Comparison of ENCODE assay signal across 27 cellular contexts in the genomic region with DNA sequence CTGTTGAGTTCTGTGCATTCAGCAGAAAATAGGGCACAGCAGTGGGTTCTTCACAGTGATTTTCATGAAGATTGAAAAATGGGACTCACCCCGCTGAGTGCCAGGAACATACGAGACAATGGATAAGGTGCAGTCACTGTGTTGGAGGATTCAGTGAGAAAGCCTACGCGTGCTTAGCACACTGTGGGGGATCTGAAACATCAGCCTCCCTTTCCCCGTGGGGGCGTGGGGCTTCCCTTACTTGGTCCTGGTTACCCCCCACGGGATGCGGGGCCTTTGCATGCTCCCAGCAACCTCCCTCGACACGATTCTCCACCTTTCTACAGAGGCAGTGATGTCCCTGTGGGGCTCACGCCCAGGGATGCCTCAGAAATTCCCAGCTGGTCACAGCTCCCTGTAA.
"Had no signal": no experiment of that assay in that cellular context is flagged by ENCODE, and none has a peak within 500 bp of the region (broad histone marks: within the 10 kb centered on the region; RNA-seq: fewer than 3 reads in every experiment).

No MANE protein-coding gene starts in this region.

- ATAC-seq: stimulated activated effector memory CD8-positive, alpha-beta T cell treated with anti-CD3 and anti-CD28 coated beads, Interleukin-12 subunit alpha, Interleukin-12 subunit beta, amount 100 ng/mL, for 72 hours; stimulated activated memory B cell treated with anti-CD40 and anti-IgM and Interleukin-4, amounts not matched to agents 10 μg/mL and 1 μg/mL and 100 μg/mL, for 72 hours; stimulated activated naive B cell treated with anti-CD40 and anti-IgM and Interleukin-4, amounts not matched to agents 10 μg/mL and 1 μg/mL and 100 μg/mL, for 72 hours; stimulated activated naive CD8-positive, alpha-beta T cell treated with anti-CD3 and anti-CD28 coated beads, Interleukin-15, amount 100 ng/mL, for 72 hours; stimulated activated naive CD8-positive, alpha-beta T cell treated with anti-CD3 and anti-CD28 coated beads, Interleukin-15, Interleukin-2, amounts not matched to agents 100 U/mL and 50 U/mL, for 24 hours; upper lobe of right lung had no signal

- FAIRE-seq: urothelium cell line had no signal

- H3K4me3 ChIP-seq: stomach, suprapubic skin, testis, thoracic aorta, thyroid gland, tibial artery, tibial nerve, transverse colon, upper lobe of left lung, upper lobe of right lung, uterus, vagina had no signal

- H3K27me3 ChIP-seq: testis, thyroid gland, tibial nerve, transverse colon, upper lobe of left lung, upper lobe of right lung, uterus, vagina had no signal

- DNase-seq: stimulated activated CD4-positive, alpha-beta T cell treated with anti-CD3 and anti-CD28 coated beads, Interleukin-2, amount 100 ng/mL, for 48 hours; stimulated activated CD4-positive, alpha-beta T cell treated with anti-CD3 and anti-CD28 coated beads, Interleukin-4, amount 100 ng/mL, for 1 hour; stimulated activated CD4-positive, alpha-beta T cell treated with anti-CD3 and anti-CD28 coated beads, Interleukin-4, amount 100 ng/mL, for 24 hours; stimulated activated CD4-positive, alpha-beta T cell treated with anti-CD3 and anti-CD28 coated beads, Interleukin-4, amount 100 ng/mL, for 4 hours; stimulated activated CD8-positive, alpha-beta memory T cell treated with anti-CD3 and anti-CD28 coated beads, Interleukin-4, amount 100 ng/mL, for 48 hours; stimulated activated naive B cell treated with anti-CD40 and anti-IgM and Interleukin-4, amounts not matched to agents 10 μg/mL and 1 μg/mL and 100 μg/mL, for 72 hours; stimulated activated naive CD4-positive, alpha-beta T cell; stimulated activated naive CD4-positive, alpha-beta T cell treated with Interleukin-2 at 50 U/mL for 16 hours; stimulated activated naive CD8-positive, alpha-beta T cell treated with anti-CD3 and anti-CD28 coated beads, Interleukin-15, amount 100 ng/mL, for 72 hours; stimulated activated naive CD8-positive, alpha-beta T cell treated with anti-CD3 and anti-CD28 coated beads, Interleukin-15, Interleukin-2, amounts not matched to agents 100 U/mL and 50 U/mL, for 24 hours; stomach; substantia nigra; testis; thyroid gland; tibial artery; transverse colon; trophoblast cell; upper lobe of left lung; upper lobe of right lung; uterus had no signal

- H3K27ac ChIP-seq: stomach, suprapubic skin, testis, thoracic aorta, thyroid gland, tibial artery, tibial nerve, transverse colon, upper lobe of left lung, upper lobe of right lung, uterus, vagina had no signal

- H3K4me1 ChIP-seq: stomach, suprapubic skin, testis, thyroid gland, tibial artery, tibial nerve, transverse colon, upper lobe of left lung, upper lobe of right lung, uterus, vagina had no signal

- H3K36me3 ChIP-seq: stomach, suprapubic skin, thoracic aorta, thyroid gland, tibial artery, tibial nerve, transverse colon, upper lobe of left lung, upper lobe of right lung, uterus, vagina had no signal

- H3K9me3 ChIP-seq: stomach, suprapubic skin, testis, thoracic aorta, thyroid gland, tibial artery, tibial nerve, transverse colon, upper lobe of left lung, upper lobe of right lung, uterus, vagina had no signal
